Comparison of ENCODE assay signal across 14 cellular contexts in genomic region chr12:93818488-93819047, GRCh38.
A peak's percentile ranks its signal among the peaks of the same experiment; 100 is the strongest.
DNase-seq lines count a peak whose midpoint lies in the region; ATAC-seq and TF ChIP-seq lines count a peak whose summit lies in the region.
"Had no signal": no experiment of that assay in that cellular context is flagged by ENCODE, and none has a peak within 500 bp of the region (broad histone marks: within the 10 kb centered on the region; RNA-seq: fewer than 3 reads in every experiment).

No MANE protein-coding gene starts in this region.

- H3K27ac ChIP-seq in ACC112 (ENCODE audit: low read depth, low read length) (peak overlapping the region; percentile 66), right atrium auricular region (peak overlapping the region; percentile 71 to 76), rectal smooth muscle tissue (ENCODE audit: low read depth, low read length) (peak overlapping the region; percentile 80)
- H3K27ac ChIP-seq: A549 had no signal

- DNase-seq in amniotic epithelial cell (ENCODE audit: low read depth) (peak; percentile 32), right atrium auricular region (ENCODE audit: low spot score) (no peak), HT-29 (ENCODE audit: low spot score) (no peak)
- DNase-seq: activated CD8-positive, alpha-beta T cell treated with anti-CD3 and anti-CD28 coated beads for 36 hours; activated naive CD4-positive, alpha-beta T cell treated with anti-CD3 and anti-CD28 coated beads for 36 hours; immature natural killer cell; stimulated activated CD4-positive, alpha-beta T cell treated with anti-CD3 and anti-CD28 coated beads, Interleukin-4, amount 100 ng/mL, for 24 hours had no signal

- no peaks in the 10 kb centered on the region for H3K9me3 ChIP-seq in right atrium auricular region
- H3K9me3 ChIP-seq: A549, thoracic aorta had no signal

- H3K9ac ChIP-seq in rectal smooth muscle tissue (ENCODE audit: low read length) = no peak overlapping the region

- H3K4me3 ChIP-seq in ACC112 (ENCODE audit: low read depth, low read length) = no peak overlapping the region
- no peak overlapping the region for H3K4me3 ChIP-seq in right atrium auricular region
- no peak overlapping the region for H3K4me3 ChIP-seq in rectal smooth muscle tissue (ENCODE audit: low read length)
- H3K4me3 ChIP-seq: A549, thoracic aorta had no signal

- H2AFZ ChIP-seq in ACC112 (ENCODE audit: low read length, unreplicated experiment) = no peak overlapping the region

- ATAC-seq in HG03442 (IDR thresholded peaks at IDR 0.05; ENCODE audit: unreplicated experiment) (no peak), HG02763 (IDR thresholded peaks at IDR 0.05; ENCODE audit: unreplicated experiment) (no peak), HG03571 (IDR thresholded peaks at IDR 0.05; ENCODE audit: unreplicated experiment) (no peak)
- ATAC-seq: A549; activated CD8-positive, alpha-beta T cell treated with anti-CD3 and anti-CD28 coated beads for 36 hours had no signal

- H3K4me1 ChIP-seq in ACC112 (ENCODE audit: control insufficient read depth, insufficient read depth, low read length, unreplicated experiment) (peaks cover 34% of the 10 kb centered on the region), right atrium auricular region (peaks cover 0 to 56% of the 10 kb centered on the region in 2 donors), rectal smooth muscle tissue (ENCODE audit: control insufficient read depth, insufficient read depth, low read length) (peaks cover 32% of the 10 kb centered on the region)

- no peaks in the 10 kb centered on the region for H3K79me2 ChIP-seq in ACC112 (ENCODE audit: control insufficient read depth, insufficient read depth, low read length, unreplicated experiment)

- TF ChIP-seq CTCF in right atrium auricular region (IDR thresholded peaks at IDR 0.05) = no peak

- H3K36me3 ChIP-seq in ACC112 (ENCODE audit: insufficient read depth, low read length) = no peaks in the 10 kb centered on the region
- no peaks in the 10 kb centered on the region for H3K36me3 ChIP-seq in right atrium auricular region
- H3K36me3 ChIP-seq in rectal smooth muscle tissue (ENCODE audit: control insufficient read depth, insufficient read depth, low read length) = no peaks in the 10 kb centered on the region
- H3K36me3 ChIP-seq: thoracic aorta had no signal

- no peaks in the 10 kb centered on the region for H3K27me3 ChIP-seq in ACC112 (ENCODE audit: insufficient read depth, low read length)
- no peaks in the 10 kb centered on the region for H3K27me3 ChIP-seq in right atrium auricular region
- H3K27me3 ChIP-seq in rectal smooth muscle tissue (ENCODE audit: control insufficient read depth, insufficient read depth, low read length) = no peaks in the 10 kb centered on the region
